ENCODE assay signal across 19 cellular contexts in the genomic region with DNA sequence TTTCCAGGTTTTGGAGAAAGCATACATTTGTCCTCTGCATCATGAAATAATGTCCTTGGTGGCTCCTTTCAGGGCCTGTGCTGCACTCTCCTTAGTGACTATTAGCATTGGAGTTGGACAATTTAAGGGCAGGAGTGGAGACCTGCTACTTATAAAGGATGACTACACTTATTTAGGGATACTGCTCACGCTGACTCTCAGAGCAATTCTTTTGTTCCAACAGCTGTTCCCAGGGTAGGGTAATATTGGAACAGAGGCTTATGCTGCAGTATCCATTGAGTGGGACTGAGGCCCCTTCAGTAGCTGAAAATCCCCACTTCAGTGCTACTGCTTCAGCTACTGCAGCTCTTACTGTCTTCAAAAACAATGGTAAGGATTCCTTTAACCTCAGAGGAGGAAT.
A peak's percentile ranks its signal among the peaks of the same experiment; 100 is the strongest.
DNase-seq lines count a peak whose midpoint lies in the region; ATAC-seq, FAIRE-seq and TF ChIP-seq lines count a peak whose summit lies in the region.
"Had no signal": no experiment of that assay in that cellular context is flagged by ENCODE, and none has a peak within 500 bp of the region (broad histone marks: within the 10 kb centered on the region; RNA-seq: fewer than 3 reads in every experiment).

No MANE protein-coding gene starts in this region.

- no peak for TF ChIP-seq POLR2A in endothelial cell of umbilical vein (IDR thresholded peaks at IDR 0.05; ENCODE audit: low read depth, low read length)

- TF ChIP-seq CTCF in GM23338 (conservative IDR thresholded peaks at IDR 0.05; ENCODE audit: low read depth in 2 of 2): no peak
- TF ChIP-seq CTCF in PC-3 (conservative IDR thresholded peaks at IDR 0.05; ENCODE audit: low read depth, low read length): no peak
- TF ChIP-seq CTCF in endothelial cell of umbilical vein (IDR thresholded peaks at IDR 0.05; ENCODE audit: extremely low read depth in 1 of 2, insufficient read depth in 1 of 2, low read depth in 1 of 2, low read length in 2 of 2): no peak
- no peak for TF ChIP-seq CTCF in pancreas (IDR thresholded peaks at IDR 0.05)

- POLR2A ChIA-PET in PC-3 (lab: Charles Lee; ENCODE audit: unreplicated experiment) (no interaction called here), endothelial cell of umbilical vein (lab: Charles Lee) (no interaction called here)

- peaks cover 11% of the 10 kb centered on the region for H3K9me2 ChIP-seq in GM23338 (ENCODE audit: insufficient read depth)
- H3K9me2 ChIP-seq in PC-3 (replicated peaks; ENCODE audit: low read length): no peaks in the 10 kb centered on the region

- H3K36me3 Mint-ChIP-seq in GM23338 (ENCODE audit: low read depth): no peaks in the 10 kb centered on the region

- no peak overlapping the region for H3K4me3 ChIP-seq in GM23338
- no peak overlapping the region for H3K4me3 ChIP-seq in PC-3 (ENCODE audit: low read length)
- no peak overlapping the region for H3K4me3 ChIP-seq in endothelial cell of umbilical vein (replicated peaks in 1 of 3; ENCODE audit: insufficient read depth in 1 of 3, low read depth in 1 of 3, low read length in 3 of 3)
- no peak overlapping the region for H3K4me3 ChIP-seq in pancreas
- H3K4me3 ChIP-seq: adrenal gland, K562, mucosa of descending colon, right lobe of liver, upper lobe of left lung had no signal

- CTCF ChIA-PET in PC-3 (lab: Charles Lee) (no interaction called here), endothelial cell of umbilical vein (lab: Charles Lee) (interaction anchor here (1.2 to 1.3 kb wide), 3 partner anchors 8 to 246 kb away, joined by 3 to 4 read pairs (median 3); no protein-coding TSS in a partner anchor)

- no peak overlapping the region for H3K4me3 Mint-ChIP-seq in GM23338
- H3K4me3 Mint-ChIP-seq: H9; stimulated activated naive CD8-positive, alpha-beta T cell treated with anti-CD3 and anti-CD28 coated beads, Interleukin-15, amount 100 ng/mL, for 72 hours had no signal

- no peaks in the 10 kb centered on the region for H3F3A ChIP-seq in GM23338 (replicated peaks; ENCODE audit: low read depth)
- peaks cover 16% of the 10 kb centered on the region for H3F3A ChIP-seq in PC-3 (ENCODE audit: low read length, unreplicated experiment)

- DNase-seq in GM23338 (ENCODE audit: low spot score) (no peak), PC-3 (no peak), endothelial cell of umbilical vein (ENCODE audit: low read depth, low spot score) (no peak), pancreas (no peak), hepatic stellate cell (ENCODE audit: low spot score) (no peak), hypothalamus (lab: John Stamatoyannopoulos, UW) (no peak)
- DNase-seq in central memory CD4-positive, alpha-beta T cell: no peak
- DNase-seq: activated effector memory CD4-positive, alpha-beta T cell treated with Interleukin-2 at 50 U/mL for 16 hours; cerebellar nuclear complex; H9; mucosa of descending colon; NCI-H1048; NCI-H2081; right lobe of liver; upper lobe of left lung had no signal

- FAIRE-seq in endothelial cell of umbilical vein (lab: Jason Lieb, UNC) (no peak), pancreas (lab: Jason Lieb, UNC) (no peak)
- FAIRE-seq: GM18507, K562 had no signal

- no peaks in the 10 kb centered on the region for H3K9me1 ChIP-seq in endothelial cell of umbilical vein (replicated peaks; ENCODE audit: control insufficient read depth, extremely low read depth, insufficient read depth, low read length)

- no peaks in the 10 kb centered on the region for H3K27me3 Mint-ChIP-seq in GM23338 (ENCODE audit: insufficient read depth, low read depth, poor library complexity)
- H3K27me3 Mint-ChIP-seq: stimulated activated naive CD8-positive, alpha-beta T cell treated with anti-CD3 and anti-CD28 coated beads, Interleukin-15, amount 100 ng/mL, for 72 hours had no signal

- H3K4me1 ChIP-seq in GM23338 (ENCODE audit: insufficient read depth): no peaks in the 10 kb centered on the region
- H3K4me1 ChIP-seq in PC-3 (ENCODE audit: insufficient read depth, low read length): peaks cover 61% of the 10 kb centered on the region
- H3K4me1 ChIP-seq in endothelial cell of umbilical vein (ENCODE audit: control insufficient read depth, extremely low read depth, insufficient read depth, low read length): peaks cover 30% of the 10 kb centered on the region
- H3K4me1 ChIP-seq in pancreas: peaks cover 0 to 9% (median 7%) of the 10 kb centered on the region in 3 donors
- H3K4me1 ChIP-seq: right lobe of liver had no signal

- H3K4me1 Mint-ChIP-seq in GM23338: peaks cover 6% of the 10 kb centered on the region; the same call in 2 of the 3 replicates

- 90 to 93% methylated on average over 1 of the region's 1 CpG for WGBS in pancreas, 2 donors

- H3K9me3 Mint-ChIP-seq in GM23338: no peaks in the 10 kb centered on the region
- H3K9me3 Mint-ChIP-seq: H9; stimulated activated naive CD8-positive, alpha-beta T cell treated with anti-CD3 and anti-CD28 coated beads, Interleukin-15, amount 100 ng/mL, for 72 hours had no signal

- intact Hi-C loops in PC-3 (cut with micrococcal nuclease): no loop called here
- intact Hi-C loops in endothelial cell of umbilical vein (cut with micrococcal nuclease): no loop called here
- intact Hi-C loops in pancreas (cut with DNase I): no loop called here

- no peak for ATAC-seq in GM23338
- no peak for ATAC-seq in PC-3
- ATAC-seq in pancreas: peak; percentile 6 to 21 (median 18)
- ATAC-seq: K562 had no signal

- H3K9me3 ChIP-seq in PC-3 (ENCODE audit: low read length) (no peaks in the 10 kb centered on the region), endothelial cell of umbilical vein (replicated peaks; ENCODE audit: control insufficient read depth, insufficient read depth, low read length) (no peaks in the 10 kb centered on the region), pancreas (no peaks in the 10 kb centered on the region)
- H3K9me3 ChIP-seq: adrenal gland, mucosa of descending colon, right lobe of liver, upper lobe of left lung had no signal

- no peak overlapping the region for H3K27ac Mint-ChIP-seq in GM23338

- no peaks in the 10 kb centered on the region for H3K36me3 ChIP-seq in GM23338 (ENCODE audit: insufficient read depth)
- no peaks in the 10 kb centered on the region for H3K36me3 ChIP-seq in PC-3 (ENCODE audit: low read depth, low read length)
- no peaks in the 10 kb centered on the region for H3K36me3 ChIP-seq in endothelial cell of umbilical vein (ENCODE audit: control insufficient read depth in 2 of 2, extremely low read depth in 1 of 2, insufficient read depth in 2 of 2, low read length in 2 of 2)
- H3K36me3 ChIP-seq in pancreas: no peaks in the 10 kb centered on the region
- H3K36me3 ChIP-seq: adrenal gland, right lobe of liver, upper lobe of left lung had no signal

- no peaks in the 10 kb centered on the region for H3K79me2 ChIP-seq in GM23338 (replicated peaks; ENCODE audit: insufficient read depth)
- no peaks in the 10 kb centered on the region for H3K79me2 ChIP-seq in PC-3 (ENCODE audit: low read length)
- no peaks in the 10 kb centered on the region for H3K79me2 ChIP-seq in endothelial cell of umbilical vein (ENCODE audit: control insufficient read depth, insufficient read depth, low read length)

- dilution Hi-C loops in endothelial cell of umbilical vein (cut with MboI; ENCODE audit: extremely low pct_ligation_motif_present, low sequenced_read_pairs): loop anchor here (25.0 kb wide), 1 partner anchor 240 kb away; no protein-coding TSS in a partner anchor

- H2AFZ ChIP-seq in GM23338 (peak overlapping the region; percentile 65; the same call in 1 of the 2 replicates), PC-3 (ENCODE audit: low read length) (no peak overlapping the region), endothelial cell of umbilical vein (ENCODE audit: low read depth, low read length) (no peak overlapping the region)

- H3K4me2 ChIP-seq in GM23338 (no peak overlapping the region), PC-3 (ENCODE audit: low read length) (peak overlapping the region; percentile 75), endothelial cell of umbilical vein (ENCODE audit: insufficient read depth, low read length) (no peak overlapping the region)

- no peaks in the 10 kb centered on the region for H3K27me3 ChIP-seq in GM23338 (ENCODE audit: insufficient read depth)
- H3K27me3 ChIP-seq in PC-3 (ENCODE audit: low read length): no peaks in the 10 kb centered on the region
- no peaks in the 10 kb centered on the region for H3K27me3 ChIP-seq in endothelial cell of umbilical vein (ENCODE audit: control insufficient read depth in 2 of 2, insufficient read depth in 2 of 2, low read length in 2 of 2)
- no peaks in the 10 kb centered on the region for H3K27me3 ChIP-seq in pancreas
- H3K27me3 ChIP-seq: adrenal gland, right lobe of liver, upper lobe of left lung had no signal

- no peak overlapping the region for H3K27ac ChIP-seq in GM23338 (ENCODE audit: low read depth)
- peak overlapping the region; percentile 95 for H3K27ac ChIP-seq in PC-3 (ENCODE audit: low read length)
- peak overlapping the region; percentile 3 for H3K27ac ChIP-seq in endothelial cell of umbilical vein (ENCODE audit: insufficient read depth, low read depth, low read length)
- H3K27ac ChIP-seq in pancreas: peak overlapping the region in 3 of 4 donors; percentile 28 to 65 (median 53)
- H3K27ac ChIP-seq: right lobe of liver, upper lobe of left lung had no signal

- BruUV-seq in PC-3 (replicated peaks; lab: Mats Ljungman, UMichigan) (no TSS peak), endothelial cell of umbilical vein (replicated peaks; lab: Mats Ljungman, UMichigan) (no TSS peak)

- H4K20me1 ChIP-seq in GM23338 (replicated peaks; ENCODE audit: insufficient read depth) (no peaks in the 10 kb centered on the region), PC-3 (ENCODE audit: low read length) (no peaks in the 10 kb centered on the region), endothelial cell of umbilical vein (replicated peaks; ENCODE audit: control insufficient read depth, extremely low read depth, insufficient read depth, low read length) (no peaks in the 10 kb centered on the region)

- H3K9ac ChIP-seq in PC-3 (ENCODE audit: low read length) (peak overlapping the region; percentile 63), endothelial cell of umbilical vein (replicated peaks; ENCODE audit: extremely low read depth, insufficient read depth, low read length) (no peak overlapping the region)

TF ChIP-seq in endothelial cell of umbilical vein, 7 proteins besides CTCF, POLR2A, EP300 and RAD21:
- TF ChIP-seq, protein P1, sequence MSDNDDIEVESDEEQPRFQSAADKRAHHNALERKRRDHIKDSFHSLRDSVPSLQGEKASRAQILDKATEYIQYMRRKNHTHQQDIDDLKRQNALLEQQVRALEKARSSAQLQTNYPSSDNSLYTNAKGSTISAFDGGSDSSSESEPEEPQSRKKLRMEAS (IDR thresholded peaks at IDR 0.05; ENCODE audit: insufficient read depth, insufficient read length): no peak
- no peak for TF ChIP-seq JUN (IDR thresholded peaks at IDR 0.05; ENCODE audit: borderline replicate concordance, insufficient read depth, insufficient read length, low read depth)
- no peak for TF ChIP-seq EZH2 (IDR thresholded peaks at IDR 0.05; ENCODE audit: borderline replicate concordance, low read depth, low read length, severe bottlenecking)
- no peak for TF ChIP-seq GATA2 (IDR thresholded peaks at IDR 0.05; ENCODE audit: insufficient read depth, insufficient read length, low read depth, low read length)
- no peak for TF ChIP-seq FOS (IDR thresholded peaks at IDR 0.05; ENCODE audit: borderline replicate concordance, insufficient read depth, low read length)
- no peak for TF ChIP-seq MYC (IDR thresholded peaks at IDR 0.05; ENCODE audit: low read depth, low read length)
- no peak for TF ChIP-seq POLR2AphosphoS5 (IDR thresholded peaks at IDR 0.05; ENCODE audit: insufficient read depth, low read depth, low read length)

Comparison
In these comparisons a context has a peak if more than half of its experiments do, and no peak if none do; other contexts are left out.
1. ATAC-seq: peak in pancreas (4 of 4); none in GM23338 (single experiment) and PC-3 (single experiment).